Comparison of ENCODE assay signal across 9 cellular contexts in the genomic region with DNA sequence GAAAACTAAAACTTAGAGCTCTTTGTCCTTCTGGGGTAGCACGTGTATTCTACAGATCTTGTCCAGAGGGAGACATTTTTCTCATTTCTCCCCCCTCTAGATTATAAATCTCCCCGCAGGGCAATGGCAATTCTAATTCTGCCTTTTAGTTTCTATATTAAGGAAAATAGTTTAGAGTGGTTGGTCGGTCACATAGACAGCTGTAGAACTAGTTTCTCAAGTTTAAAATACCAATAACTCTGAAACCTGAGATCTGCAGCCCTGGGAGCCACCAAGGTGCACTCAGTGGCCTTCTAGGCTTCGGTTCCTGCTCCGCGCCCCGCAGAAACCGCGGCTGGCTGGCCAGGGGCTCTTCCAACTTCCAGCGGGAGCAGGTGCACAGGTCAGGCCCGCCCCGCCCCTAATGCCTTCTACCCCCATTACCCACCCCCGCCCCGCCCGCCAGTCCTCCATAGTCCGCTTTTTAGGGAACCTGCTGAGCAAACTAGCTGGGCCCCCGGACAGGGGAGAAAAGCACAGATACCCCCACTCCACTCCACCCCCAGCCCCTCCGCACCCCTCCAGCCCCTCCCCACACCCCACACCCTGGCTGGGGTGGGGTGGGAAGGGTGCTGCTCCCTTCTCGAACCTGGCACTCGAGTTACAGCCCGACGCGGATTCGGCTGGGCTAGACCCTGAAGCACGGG. TPM values are rescaled to one million over a fixed set of nuclear protein-coding genes. Genes with fewer than 3 reads are reported as not detected.
DNase-seq lines count a peak whose midpoint lies in the region; ATAC-seq, FAIRE-seq and TF ChIP-seq lines count a peak whose summit lies in the region.
"Had no signal": no experiment of that assay in that cellular context is flagged by ENCODE, and none has a peak within 500 bp of the region (broad histone marks: within the 10 kb centered on the region; RNA-seq: fewer than 3 reads in every experiment).

No MANE protein-coding gene starts in this region.

- H3K36me3 ChIP-seq in hepatocyte (replicated peaks; ENCODE audit: insufficient read depth, low read depth) (no peaks in the 10 kb centered on the region), small intestine (ENCODE audit: control insufficient read depth in 2 of 2, insufficient read depth in 2 of 2, low read length in 2 of 2) (no peaks in the 10 kb centered on the region)

- no peaks in the 10 kb centered on the region for H4K20me1 ChIP-seq in hepatocyte (ENCODE audit: insufficient read depth, poor library complexity, severe bottlenecking)

- TF ChIP-seq CTCF in hepatocyte (IDR thresholded peaks at IDR 0.05; ENCODE audit: poor library complexity): no peak

- H3K27ac ChIP-seq in hepatocyte (no peak overlapping the region), small intestine (ENCODE audit: low read depth in 1 of 2, low read length in 1 of 2) (peak overlapping the region; percentile 85 to 89)

- no peaks in the 10 kb centered on the region for H3K9me2 ChIP-seq in hepatocyte (replicated peaks; ENCODE audit: insufficient read depth)

- WGBS in hepatocyte (ENCODE audit: low lambda C conversion rate, missing lambda C conversion rate): 6% methylated on average over 20 of the region's 25 CpGs
- WGBS in small intestine, 3 donors: 1 to 2% (median 2%) methylated on average over 20 to 25 of the region's 25 CpGs

- no peaks in the 10 kb centered on the region for H3K79me2 ChIP-seq in hepatocyte

- H3K4me1 Mint-ChIP-seq in activated naive CD4-positive, alpha-beta T cell treated with anti-CD3 and anti-CD28 coated beads, Interleukin-2, amount 10 ng/mL, durations not matched to agents 7 days and 5 days: peaks cover 60% of the 10 kb centered on the region

- peaks cover 65% of the 10 kb centered on the region for H3K27me3 ChIP-seq in hepatocyte
- H3K27me3 ChIP-seq in small intestine (ENCODE audit: control insufficient read depth in 2 of 2, insufficient read depth in 2 of 2, low read length in 2 of 2): no peaks in the 10 kb centered on the region

- H3K9me3 ChIP-seq in hepatocyte (ENCODE audit: low read depth): no peaks in the 10 kb centered on the region
- H3K9me3 ChIP-seq in small intestine (ENCODE audit: control insufficient read depth, low read depth): no peaks in the 10 kb centered on the region

- ATAC-seq in HG03457 (IDR thresholded peaks at IDR 0.05; ENCODE audit: unreplicated experiment): no peak
- ATAC-seq: HCT116 had no signal

- H3K36me3 Mint-ChIP-seq in activated naive CD4-positive, alpha-beta T cell treated with anti-CD3 and anti-CD28 coated beads, Interleukin-2, amount 10 ng/mL, durations not matched to agents 7 days and 5 days: peaks cover 38% of the 10 kb centered on the region

- peak overlapping the region; percentile 42 for H3K4me3 ChIP-seq in hepatocyte
- H3K4me3 ChIP-seq in small intestine (ENCODE audit: low read depth in 1 of 2, low read length in 2 of 2): peak overlapping the region; percentile 17 to 83

- FAIRE-seq in GM19239 (lab: Jason Lieb, UNC) (no peak), small intestine (lab: Jason Lieb, UNC) (no peak)

- no peaks in the 10 kb centered on the region for H3K27me3 Mint-ChIP-seq in activated naive CD4-positive, alpha-beta T cell treated with anti-CD3 and anti-CD28 coated beads, Interleukin-2, amount 10 ng/mL, durations not matched to agents 7 days and 5 days

- peak overlapping the region; percentile 96 for H3K27ac Mint-ChIP-seq in activated naive CD4-positive, alpha-beta T cell treated with anti-CD3 and anti-CD28 coated beads, Interleukin-2, amount 10 ng/mL, durations not matched to agents 7 days and 5 days

- CTCF ChIA-PET in activated naive CD4-positive, alpha-beta T cell treated with anti-CD3 and anti-CD28 coated beads, Interleukin-2, amount 10 ng/mL, durations not matched to agents 7 days and 5 days (lab: Charles Lee): interaction anchor here (0.9 to 2.1 kb wide), 7 partner anchors 12 to 166 kb away, joined by 3 to 9 read pairs (median 4); partner anchors contain the start of gene SLFN13

- peaks cover 3% of the 10 kb centered on the region for H3K4me1 ChIP-seq in hepatocyte (ENCODE audit: insufficient read depth)
- no peaks in the 10 kb centered on the region for H3K4me1 ChIP-seq in small intestine (ENCODE audit: control insufficient read depth in 2 of 2, insufficient read depth in 1 of 2, low read depth in 1 of 2, low read length in 1 of 2)

- H2AFZ ChIP-seq in hepatocyte: peak overlapping the region; percentile 33

- peak overlapping the region; percentile 94 for H3K4me2 ChIP-seq in hepatocyte

- DNase-seq in AG08396 (ENCODE audit: low spot score): peak; percentile 21
- peak; percentile 10 for DNase-seq in GM19239 (ENCODE audit: insufficient read length, low spot score)
- DNase-seq in NCI-H2107 (lab: John Stamatoyannopoulos, UW): peak; percentile 23
- peak; percentile 54 for DNase-seq in activated naive CD4-positive, alpha-beta T cell treated with anti-CD3 and anti-CD28 coated beads, Interleukin-2, amount 10 ng/mL, durations not matched to agents 7 days and 5 days
- peak; percentile 7 for DNase-seq in hepatocyte (ENCODE audit: low spot score)
- no peak for DNase-seq in small intestine
- no peak for DNase-seq in NCI-H226

- H3K4me3 Mint-ChIP-seq in activated naive CD4-positive, alpha-beta T cell treated with anti-CD3 and anti-CD28 coated beads, Interleukin-2, amount 10 ng/mL, durations not matched to agents 7 days and 5 days: peak overlapping the region; percentile 95

- peaks cover 24% of the 10 kb centered on the region for H3K9me3 Mint-ChIP-seq in activated naive CD4-positive, alpha-beta T cell treated with anti-CD3 and anti-CD28 coated beads, Interleukin-2, amount 10 ng/mL, durations not matched to agents 7 days and 5 days

RNA-seq across cellular contexts. Expression of gene SLFN11, which starts 0.4 kb away (rescaled TPM):
- 6.3 and 8.3 TPM in 2 replicates for total RNA-seq in hepatocyte
- polyA plus RNA-seq in hepatocyte (1.4 and 2.5 TPM in 2 replicates), small intestine (1 to 10 TPM in 2 of 3 donors, under 1 TPM in 1; 0.22 to 3.2 (median 2.9) TPM)

RNA-seq across cellular contexts. Expression of gene SLFN12, which starts 59.3 kb away (rescaled TPM):
- 5.1 and 7.8 TPM in 2 replicates for total RNA-seq in hepatocyte
- polyA plus RNA-seq in hepatocyte (2.7 and 3.1 TPM in 2 replicates), small intestine (1 to 10 TPM in 2 of 3 donors, under 1 TPM in 1; 0.76 to 1.8 (median 1.6) TPM)

Comparison
In these comparisons a context has a peak if more than half of its experiments do, and no peak if none do; other contexts are left out.
1. DNase-seq: peak in AG08396 (single experiment), GM19239 (single experiment), NCI-H2107 (single experiment), activated naive CD4-positive, alpha-beta T cell treated with anti-CD3 and anti-CD28 coated beads, Interleukin-2, amount 10 ng/mL, durations not matched to agents 7 days and 5 days (single experiment) and hepatocyte (single experiment); none in small intestine (single experiment) and NCI-H226 (single experiment).